ENCODE assay signal across 1 cellular context in the genomic region with DNA sequence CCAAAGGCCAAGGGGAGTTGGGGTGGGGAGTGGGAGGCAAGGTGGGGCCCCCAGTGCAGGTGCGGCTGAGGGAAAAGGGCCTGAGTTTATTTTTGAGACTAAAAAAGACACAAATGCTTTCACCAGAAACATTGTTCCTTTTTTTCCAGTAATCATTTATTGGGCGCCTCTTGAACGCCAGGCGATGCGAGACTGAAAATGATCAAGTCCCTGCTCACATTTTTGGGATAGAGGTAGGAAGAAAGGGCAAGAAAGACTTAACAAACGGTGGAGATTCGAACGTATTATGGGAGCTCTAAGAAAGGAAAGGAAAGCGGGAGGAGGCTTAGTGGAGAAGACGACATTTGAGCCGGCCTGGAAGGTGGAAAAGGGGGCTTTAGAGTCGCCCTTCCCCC.
TF ChIP-seq lines count a peak whose summit lies in the region.

No MANE protein-coding gene starts in this region.

TF ChIP-seq in GM12878, 131 proteins besides CTCF, POLR2A, EP300 and RAD21:
- TF ChIP-seq NRF1 (conservative IDR thresholded peaks at IDR 0.05; ENCODE audit: low read depth, low read length) (no peak), RB1 (IDR thresholded peaks at IDR 0.05; ENCODE audit: borderline replicate concordance) (no peak), MTA2 (IDR thresholded peaks at IDR 0.05; ENCODE audit: low read depth) (0 out of 2 replicates have a peak, but pooled peaks have one; percentile 22), MTA3 (IDR thresholded peaks at IDR 0.05; ENCODE audit: borderline replicate concordance, low read length) (no peak)
